Comparison of ENCODE assay signal across 12 cellular contexts in genomic region chrX:115268421-115268820, GRCh38. TPM values are rescaled to one million over a fixed set of nuclear protein-coding genes. Genes with fewer than 3 reads are reported as not detected.
A peak's percentile ranks its signal among the peaks of the same experiment; 100 is the strongest.
DNase-seq lines count a peak whose midpoint lies in the region; ATAC-seq and TF ChIP-seq lines count a peak whose summit lies in the region.
"Had no signal": no experiment of that assay in that cellular context is flagged by ENCODE, and none has a peak within 500 bp of the region (broad histone marks: within the 10 kb centered on the region; RNA-seq: fewer than 3 reads in every experiment).

No MANE protein-coding gene starts in this region.

- BruUV-seq in Panc1 (replicated peaks; lab: Mats Ljungman, UMichigan), result no TSS peak

- no peaks in the 10 kb centered on the region for H3K9me2 ChIP-seq in hepatocyte (replicated peaks; ENCODE audit: insufficient read depth)

- intact Hi-C loops in Panc1 (cut with micrococcal nuclease; ENCODE audit: unreplicated experiment), result no loop called here

- no peaks in the 10 kb centered on the region for H3K9me3 ChIP-seq in Panc1 (ENCODE audit: control insufficient read depth, insufficient read depth, low read depth, low read length)
- no peaks in the 10 kb centered on the region for H3K9me3 ChIP-seq in hepatocyte (ENCODE audit: low read depth)
- H3K9me3 ChIP-seq: heart right ventricle, pancreas had no signal

- H3K4me3 ChIP-seq in AG10803 (ENCODE audit: low read length), result no peak overlapping the region
- H3K4me3 ChIP-seq in Panc1 (ENCODE audit: low read depth in 2 of 2, low read length in 2 of 2), result no peak overlapping the region
- H3K4me3 ChIP-seq in hepatocyte, result no peak overlapping the region
- H3K4me3 ChIP-seq: heart right ventricle, pancreas had no signal

- in situ Hi-C loops in Panc1 (cut with HindIII; ENCODE audit: low pct_unique_long_range_greater_than_20kb, low sequenced_read_pairs), result no loop called here

- H3K4me2 ChIP-seq in hepatocyte, result no peak overlapping the region

- H3K36me3 ChIP-seq in Panc1 (ENCODE audit: control insufficient read depth, insufficient read depth, low read length) (no peaks in the 10 kb centered on the region), hepatocyte (replicated peaks; ENCODE audit: insufficient read depth, low read depth) (no peaks in the 10 kb centered on the region)
- H3K36me3 ChIP-seq: heart right ventricle, pancreas had no signal

- no peaks in the 10 kb centered on the region for H3K79me2 ChIP-seq in hepatocyte

- H3K27me3 ChIP-seq in Panc1 (ENCODE audit: control insufficient read depth, insufficient read depth, low read length) (no peaks in the 10 kb centered on the region; the same call in 1 of the 2 replicates), hepatocyte (no peaks in the 10 kb centered on the region)

- no peaks in the 10 kb centered on the region for H3K4me1 ChIP-seq in Panc1 (ENCODE audit: control insufficient read depth, insufficient read depth, low read length)
- H3K4me1 ChIP-seq in hepatocyte (ENCODE audit: insufficient read depth), result no peaks in the 10 kb centered on the region
- H3K4me1 ChIP-seq: heart right ventricle, pancreas had no signal

- peak; percentile 59 for ATAC-seq in GM21529 (IDR thresholded peaks at IDR 0.05; ENCODE audit: unreplicated experiment)
- no peak for ATAC-seq in Panc1
- ATAC-seq in HG03280 (IDR thresholded peaks at IDR 0.05; ENCODE audit: unreplicated experiment), result no peak
- ATAC-seq: activated CD4-positive, CD25-positive, alpha-beta regulatory T cell treated with anti-CD3 and anti-CD28 coated beads, Interleukin-2, amount 50 U/mL, for 24 hours; heart right ventricle; pancreas had no signal

- TF ChIP-seq CTCF in AG10803 (conservative IDR thresholded peaks at IDR 0.05; ENCODE audit: low read length) (peak; percentile 36), Panc1 (IDR thresholded peaks at IDR 0.05) (peak; percentile 33; the same call in 1 of the 2 replicates), hepatocyte (IDR thresholded peaks at IDR 0.05; ENCODE audit: poor library complexity) (peak; percentile 37)

- POLR2A ChIA-PET in Panc1 (lab: Charles Lee), result no interaction called here

- WGBS in hepatocyte (ENCODE audit: low lambda C conversion rate, missing lambda C conversion rate), result 56% methylated on average over 3 of the region's 3 CpGs

- CTCF ChIA-PET in Panc1 (lab: Charles Lee), result no interaction called here

- no peak overlapping the region for H3K27ac ChIP-seq in Panc1 (ENCODE audit: low read length)
- no peak overlapping the region for H3K27ac ChIP-seq in hepatocyte
- H3K27ac ChIP-seq: heart right ventricle, pancreas had no signal

- no peak overlapping the region for H2AFZ ChIP-seq in hepatocyte

- no peak for DNase-seq in AG10803 (ENCODE audit: low read depth)
- DNase-seq in Panc1 (ENCODE audit: low read depth, low spot score), result no peak
- DNase-seq in hepatocyte (ENCODE audit: low spot score), result peak; percentile 27
- no peak for DNase-seq in cortex of kidney (lab: John Stamatoyannopoulos, UW)
- DNase-seq in medulla oblongata (ENCODE audit: extremely low spot score), result no peak
- no peak for DNase-seq in activated T-cell treated with anti-CD3 and anti-CD28 coated beads for 4 hours
- DNase-seq: heart right ventricle; NK-92 treated with Interleukin-12 subunit alpha and Interleukin-12 subunit beta, amount 100 ng/mL, for 24 hours; pancreas had no signal

- no peaks in the 10 kb centered on the region for H4K20me1 ChIP-seq in hepatocyte (ENCODE audit: insufficient read depth, poor library complexity, severe bottlenecking)

RNA-seq across cellular contexts. Expression of gene LUZP4, which starts 21.1 kb away (rescaled TPM):
- not detected for total RNA-seq in Panc1 (2021; ENCODE audit: unreplicated experiment)
- polyA plus RNA-seq in Panc1 (2012; ENCODE audit: insufficient read length), result not detected
- not detected in 2 replicates for total RNA-seq in hepatocyte
- not detected in 2 replicates for polyA plus RNA-seq in hepatocyte
- total RNA-seq: heart right ventricle, pancreas had no signal
- polyA plus RNA-seq: heart right ventricle, pancreas had no signal

RNA-seq across cellular contexts. Expression of gene LRCH2, which starts 34.5 kb away (rescaled TPM):
- 0.13 TPM for total RNA-seq in Panc1 (2021; ENCODE audit: unreplicated experiment)
- polyA plus RNA-seq in Panc1 (2012; ENCODE audit: insufficient read length), result not detected
- 22.5 and 26.2 TPM in 2 replicates for total RNA-seq in hepatocyte
- polyA plus RNA-seq in hepatocyte, result 3.2 and 5.7 TPM in 2 replicates

Comparison
In these comparisons a context has a peak if more than half of its experiments do, and no peak if none do; other contexts are left out.
1. RNA of gene LRCH2, which starts 34.5 kb away (total RNA-seq): 22.5 to 26.2 TPM in hepatocyte; 0.13 TPM in Panc1 (single experiment); every median in the first group is over 10 times any median in the second.
2. Peak in every context shown above with its lines, with median percentiles within 50 percentile points of each other: CTCF ChIP-seq.